ENCODE assay signal across 24 cellular contexts in genomic region chr2:234681206-234681605, GRCh38.
A peak's percentile ranks its signal among the peaks of the same experiment; 100 is the strongest.
DNase-seq lines count a peak whose midpoint lies in the region; ATAC-seq lines count a peak whose summit lies in the region.
"Had no signal": no experiment of that assay in that cellular context is flagged by ENCODE, and none has a peak within 500 bp of the region (broad histone marks: within the 10 kb centered on the region; RNA-seq: fewer than 3 reads in every experiment).

No MANE protein-coding gene starts in this region.

- no peaks in the 10 kb centered on the region for H3K36me3 Mint-ChIP-seq in T-helper 2 cell treated with Interferon-gamma antibody and Interleukin-4, amounts not matched to agents 5 μg/mL and 100 μg/mL, for 36 hours (ENCODE audit: low read depth)
- H3K36me3 Mint-ChIP-seq: CD8-positive, alpha-beta T cell; stimulated activated memory B cell treated with anti-CD40 and anti-IgM and Interleukin-4, amounts not matched to agents 10 μg/mL and 1 μg/mL and 100 μg/mL, for 72 hours; T-cell had no signal

- H3K27ac ChIP-seq in mesenchymal stem cell (ENCODE audit: low read length, poor library complexity, severe bottlenecking) = peak overlapping the region; percentile 93
- H3K27ac ChIP-seq: cardiac muscle cell, suprapubic skin, uterus had no signal

- H3K27me3 ChIP-seq in mesenchymal stem cell (ENCODE audit: control insufficient read depth in 1 of 2, insufficient read depth in 1 of 2, low read length in 2 of 2) = no peaks in the 10 kb centered on the region
- H3K27me3 ChIP-seq: cardiac muscle cell, heart right ventricle, suprapubic skin, uterus had no signal

- no peaks in the 10 kb centered on the region for H3K79me1 ChIP-seq in mesenchymal stem cell (replicated peaks; ENCODE audit: low read length, poor library complexity, severe bottlenecking)

- no peak overlapping the region for H3K4ac ChIP-seq in mesenchymal stem cell (ENCODE audit: low read depth in 1 of 2, low read length in 2 of 2)

- no peak overlapping the region for H4K91ac ChIP-seq in mesenchymal stem cell (ENCODE audit: low read length)

- ATAC-seq in HG03460 (IDR thresholded peaks at IDR 0.05; ENCODE audit: unreplicated experiment) = no peak
- ATAC-seq: CD8-positive, alpha-beta T cell; GM12878; heart right ventricle; T-cell had no signal

- H3K4me3 ChIP-seq in mesenchymal stem cell (ENCODE audit: insufficient read depth in 1 of 2, low read depth in 1 of 2, low read length in 2 of 2) = no peak overlapping the region
- H3K4me3 ChIP-seq: cardiac muscle cell, GM12878, heart right ventricle, suprapubic skin, uterus had no signal

- H3K4me3 Mint-ChIP-seq in T-helper 2 cell treated with Interferon-gamma antibody and Interleukin-4, amounts not matched to agents 5 μg/mL and 100 μg/mL, for 36 hours = no peak overlapping the region
- H3K4me3 Mint-ChIP-seq: activated T-cell treated with anti-CD3 and anti-CD28 coated beads, Interleukin-2, amount 50 U/mL, for 24 hours; CD8-positive, alpha-beta T cell; nephron; stimulated activated memory B cell treated with anti-CD40 and anti-IgM and Interleukin-4, amounts not matched to agents 10 μg/mL and 1 μg/mL and 100 μg/mL, for 72 hours; T-cell had no signal

- no peak overlapping the region for H3K9ac ChIP-seq in mesenchymal stem cell (ENCODE audit: low read length)

- no peak overlapping the region for H3K23ac ChIP-seq in mesenchymal stem cell (ENCODE audit: low read length in 2 of 2)

- 88% methylated on average over 3 of the region's 4 CpGs for WGBS in mesenchymal stem cell

- H3K9me3 Mint-ChIP-seq in T-helper 2 cell treated with Interferon-gamma antibody and Interleukin-4, amounts not matched to agents 5 μg/mL and 100 μg/mL, for 36 hours = no peaks in the 10 kb centered on the region
- H3K9me3 Mint-ChIP-seq: activated T-cell treated with anti-CD3 and anti-CD28 coated beads, Interleukin-2, amount 50 U/mL, for 24 hours; nephron had no signal

- no peak overlapping the region for H3K27ac Mint-ChIP-seq in T-helper 2 cell treated with Interferon-gamma antibody and Interleukin-4, amounts not matched to agents 5 μg/mL and 100 μg/mL, for 36 hours
- H3K27ac Mint-ChIP-seq: activated T-cell treated with anti-CD3 and anti-CD28 coated beads, Interleukin-2, amount 50 U/mL, for 24 hours; CD8-positive, alpha-beta T cell; progenitor cell of endocrine pancreas; stimulated activated memory B cell treated with anti-CD40 and anti-IgM and Interleukin-4, amounts not matched to agents 10 μg/mL and 1 μg/mL and 100 μg/mL, for 72 hours; T-cell had no signal

- H3K4me1 Mint-ChIP-seq in T-helper 2 cell treated with Interferon-gamma antibody and Interleukin-4, amounts not matched to agents 5 μg/mL and 100 μg/mL, for 36 hours (ENCODE audit: low read depth) = no peaks in the 10 kb centered on the region
- H3K4me1 Mint-ChIP-seq: stimulated activated memory B cell treated with anti-CD40 and anti-IgM and Interleukin-4, amounts not matched to agents 10 μg/mL and 1 μg/mL and 100 μg/mL, for 72 hours; T-cell had no signal

- H2AK5ac ChIP-seq in mesenchymal stem cell (ENCODE audit: low read length, severe bottlenecking) = no peak overlapping the region

- H4K8ac ChIP-seq in mesenchymal stem cell (ENCODE audit: low read length) = no peak overlapping the region

- H3K36me3 ChIP-seq in mesenchymal stem cell (ENCODE audit: control insufficient read depth in 1 of 2, insufficient read depth in 2 of 2, low read depth in 1 of 2, low read length in 2 of 2) = no peaks in the 10 kb centered on the region
- H3K36me3 ChIP-seq: cardiac muscle cell, heart right ventricle, suprapubic skin, uterus had no signal

- H3K27me3 Mint-ChIP-seq in T-helper 2 cell treated with Interferon-gamma antibody and Interleukin-4, amounts not matched to agents 5 μg/mL and 100 μg/mL, for 36 hours (ENCODE audit: low read depth) = peaks cover 5% of the 10 kb centered on the region
- H3K27me3 Mint-ChIP-seq: progenitor cell of endocrine pancreas; stimulated activated memory B cell treated with anti-CD40 and anti-IgM and Interleukin-4, amounts not matched to agents 10 μg/mL and 1 μg/mL and 100 μg/mL, for 72 hours had no signal

- no peak overlapping the region for H3K14ac ChIP-seq in mesenchymal stem cell (ENCODE audit: low read length in 2 of 2)

- peak overlapping the region in 1 of 2 experiments; percentile 73 for H2BK12ac ChIP-seq in mesenchymal stem cell (ENCODE audit: low read length in 2 of 2)

- no peak overlapping the region for H2BK5ac ChIP-seq in mesenchymal stem cell (ENCODE audit: low read depth, low read length, poor library complexity, severe bottlenecking)

- no peak overlapping the region for H3K4me2 ChIP-seq in mesenchymal stem cell (ENCODE audit: low read length, poor library complexity, severe bottlenecking)

- H2AFZ ChIP-seq in mesenchymal stem cell (ENCODE audit: low read depth, low read length) = no peak overlapping the region

- peak overlapping the region in 1 of 2 experiments; percentile 19 for H3K18ac ChIP-seq in mesenchymal stem cell (ENCODE audit: low read depth in 1 of 2, low read length in 2 of 2)

- peak overlapping the region; percentile 64 for H2BK120ac ChIP-seq in mesenchymal stem cell (ENCODE audit: low read depth, low read length)

- H3K9me3 ChIP-seq in mesenchymal stem cell (ENCODE audit: control insufficient read depth, low read length) = no peaks in the 10 kb centered on the region
- H3K9me3 ChIP-seq: heart right ventricle, suprapubic skin, uterus had no signal

- no peak overlapping the region for H2BK15ac ChIP-seq in mesenchymal stem cell (ENCODE audit: low read depth, poor library complexity, severe bottlenecking)

- DNase-seq in DMS79 (lab: John Stamatoyannopoulos, UW) (peak; percentile 69), NCI-H2081 (lab: John Stamatoyannopoulos, UW) (peak; percentile 75 to 95), astrocyte of the hippocampus (ENCODE audit: low read depth, low spot score) (peak; percentile 28), mesenchymal stem cell (no peak), GF-D8 (lab: John Stamatoyannopoulos, UW) (no peak), NCI-H1105 treated with DMSO at 0.1 percent for 48 hours (lab: John Stamatoyannopoulos, UW) (no peak)
- no peak for DNase-seq in T-helper 2 cell treated with Interferon-gamma antibody and Interleukin-4, amounts not matched to agents 5 μg/mL and 100 μg/mL, for 36 hours (ENCODE audit: low spot score)
- DNase-seq: activated CD8-positive, alpha-beta memory T cell treated with anti-CD3 and anti-CD28 coated beads for 24 hours; activated naive CD4-positive, alpha-beta T cell; activated T-cell treated with anti-CD3 and anti-CD28 coated beads, Interleukin-2, amount 50 U/mL, for 24 hours; amniotic stem cell; CD8-positive, alpha-beta T cell; heart right ventricle; NCI-H1092; NCI-H82; T-cell; uterus had no signal

- peaks cover 26% of the 10 kb centered on the region for H3K4me1 ChIP-seq in mesenchymal stem cell (ENCODE audit: control insufficient read depth, insufficient read depth, low read depth, low read length)
- H3K4me1 ChIP-seq: uterus had no signal

Comparison
In these comparisons a context has a peak if more than half of its experiments do, and no peak if none do; other contexts are left out.
1. DNase-seq: peak in DMS79 (single experiment), NCI-H2081 (2 of 2) and astrocyte of the hippocampus (single experiment); none in mesenchymal stem cell (single experiment), GF-D8 (single experiment), NCI-H1105 treated with DMSO at 0.1 percent for 48 hours (single experiment) and T-helper 2 cell treated with Interferon-gamma antibody and Interleukin-4, amounts not matched to agents 5 μg/mL and 100 μg/mL, for 36 hours (single experiment).